Comparison of ENCODE assay signal across 33 cellular contexts in the genomic region with DNA sequence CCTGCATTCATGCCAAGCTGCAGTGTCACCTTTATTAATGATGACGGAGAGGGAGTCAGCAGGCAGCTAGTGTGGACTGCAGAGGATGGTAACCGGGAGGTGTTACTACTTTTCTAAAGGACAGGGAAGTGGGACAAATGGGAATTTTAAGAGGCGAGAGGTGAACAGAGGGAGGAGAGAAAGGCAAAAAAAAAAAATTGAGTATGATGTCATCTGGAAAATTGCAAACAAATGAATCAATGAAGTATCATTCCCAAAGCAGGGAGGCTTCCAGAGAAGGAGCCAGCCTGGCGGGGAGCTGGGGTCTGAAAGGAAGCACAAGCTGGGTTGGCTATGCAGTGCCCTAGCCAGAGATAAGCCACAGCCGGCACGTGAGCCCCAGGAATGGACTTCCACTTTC. TPM values are rescaled to one million over a fixed set of nuclear protein-coding genes. Genes with fewer than 3 reads are reported as not detected.
"Had no signal": no experiment of that assay in that cellular context is flagged by ENCODE, and none has a peak within 500 bp of the region (broad histone marks: within the 10 kb centered on the region; RNA-seq: fewer than 3 reads in every experiment).

No MANE protein-coding gene starts in this region.

- H3K27ac Mint-ChIP-seq: activated CD4-positive, alpha-beta memory T cell treated with anti-CD3 and anti-CD28 coated beads, Interleukin-2, amount 10 ng/mL, durations not matched to agents 7 days and 5 days; activated CD4-positive, alpha-beta T cell treated with anti-CD3 and anti-CD28 coated beads, Interleukin-2, amount 10 ng/mL, durations not matched to agents 7 days and 5 days; activated naive CD8-positive, alpha-beta T cell; activated T-cell treated with anti-CD3 and anti-CD28 coated beads, Interleukin-2, amount 50 U/mL, for 24 hours; activated T-cell treated with anti-CD3 and anti-CD28 coated beads, Interleukin-2, amount 50 U/mL, for 72 hours; effector memory CD8-positive, alpha-beta T cell; WTC11 had no signal

- H3K9me3 ChIP-seq: adrenal gland, body of pancreas, gastrocnemius medialis had no signal

- H3K36me3 Mint-ChIP-seq: activated naive CD8-positive, alpha-beta T cell had no signal

- H3K27me3 ChIP-seq: adrenal gland, body of pancreas, foreskin keratinocyte had no signal

- H3K27ac ChIP-seq: adrenal gland, esophagus muscularis mucosa, foreskin keratinocyte, gastrocnemius medialis, heart left ventricle, VCaP had no signal

- H3K9me3 Mint-ChIP-seq: activated CD4-positive, alpha-beta memory T cell treated with anti-CD3 and anti-CD28 coated beads, Interleukin-2, amount 10 ng/mL, durations not matched to agents 7 days and 5 days; activated T-cell treated with anti-CD3 and anti-CD28 coated beads, Interleukin-2, amount 50 U/mL, for 72 hours; effector memory CD8-positive, alpha-beta T cell had no signal

- DNase-seq: activated CD4-positive, alpha-beta memory T cell treated with anti-CD3 and anti-CD28 coated beads, Interleukin-2, amount 10 ng/mL, durations not matched to agents 7 days and 5 days; activated CD4-positive, alpha-beta T cell treated with anti-CD3 and anti-CD28 coated beads for 1 hour; activated CD4-positive, alpha-beta T cell treated with anti-CD3 and anti-CD28 coated beads for 4 hours; activated CD4-positive, alpha-beta T cell treated with anti-CD3 and anti-CD28 coated beads, Interleukin-2, amount 10 ng/mL, durations not matched to agents 7 days and 5 days; activated CD4-positive, alpha-beta T cell treated with anti-CD3 and anti-CD28 coated beads, Interleukin-2, amount 50 U/mL, for 4 hours; activated CD8-positive, alpha-beta memory T cell treated with anti-CD3 and anti-CD28 coated beads, Interleukin-2, amount 50 U/mL, for 48 hours; activated effector memory CD4-positive, alpha-beta T cell treated with Interleukin-2 at 50 U/mL for 16 hours; activated gamma-delta T cell treated with Interleukin-2 at 50 U/mL for 16 hours; activated naive CD4-positive, alpha-beta T cell treated with anti-CD3 and anti-CD28 coated beads, Interleukin-2, amount 50 U/mL, for 16 hours; activated naive CD4-positive, alpha-beta T cell treated with Interleukin-2 at 50 U/mL for 16 hours; activated T-cell treated with anti-CD3 and anti-CD28 coated beads for 4 hours; activated T-cell treated with anti-CD3 and anti-CD28 coated beads, Interleukin-2, amount 50 U/mL, for 24 hours; activated T-cell treated with anti-CD3 and anti-CD28 coated beads, Interleukin-2, amount 50 U/mL, for 72 hours; adrenal gland; amygdala; aorta; caudate nucleus; cortex of kidney; dermis blood vessel endothelial cell; effector CD4-positive, alpha-beta T cell; effector memory CD8-positive, alpha-beta T cell; erythroblast; foreskin keratinocyte; gastrocnemius medialis; glutamatergic neuron; heart left ventricle; T-helper 2 cell had no signal

- H3K4me3 ChIP-seq: adrenal gland, body of pancreas, esophagus muscularis mucosa, gastrocnemius medialis, heart left ventricle had no signal

- H3K4me3 Mint-ChIP-seq: activated CD4-positive, alpha-beta memory T cell treated with anti-CD3 and anti-CD28 coated beads, Interleukin-2, amount 10 ng/mL, durations not matched to agents 7 days and 5 days; activated CD4-positive, alpha-beta T cell treated with anti-CD3 and anti-CD28 coated beads, Interleukin-2, amount 10 ng/mL, durations not matched to agents 7 days and 5 days; activated naive CD8-positive, alpha-beta T cell; activated T-cell treated with anti-CD3 and anti-CD28 coated beads, Interleukin-2, amount 50 U/mL, for 24 hours; activated T-cell treated with anti-CD3 and anti-CD28 coated beads, Interleukin-2, amount 50 U/mL, for 72 hours; effector memory CD8-positive, alpha-beta T cell; WTC11 had no signal

- ATAC-seq: activated T-cell treated with anti-CD3 and anti-CD28 coated beads, Interleukin-2, amount 50 U/mL, for 72 hours; body of pancreas; effector memory CD8-positive, alpha-beta T cell; foreskin keratinocyte; gastrocnemius medialis; heart left ventricle; WTC11 had no signal

- H3K4me1 Mint-ChIP-seq: activated CD4-positive, alpha-beta memory T cell treated with anti-CD3 and anti-CD28 coated beads, Interleukin-2, amount 10 ng/mL, durations not matched to agents 7 days and 5 days; activated CD4-positive, alpha-beta T cell treated with anti-CD3 and anti-CD28 coated beads, Interleukin-2, amount 10 ng/mL, durations not matched to agents 7 days and 5 days; WTC11 had no signal

- H3K4me1 ChIP-seq: adrenal gland, esophagus muscularis mucosa, foreskin keratinocyte, gastrocnemius medialis, heart left ventricle had no signal

- H3K36me3 ChIP-seq: adrenal gland, esophagus muscularis mucosa, gastrocnemius medialis, heart left ventricle had no signal

RNA-seq across cellular contexts. Expression of gene FRG2B, which starts 12.9 kb away (rescaled TPM):
- total RNA-seq: activated CD4-positive, alpha-beta memory T cell treated with anti-CD3 and anti-CD28 coated beads, Interleukin-2, amount 10 ng/mL, durations not matched to agents 7 days and 5 days; activated CD4-positive, alpha-beta T cell treated with anti-CD3 and anti-CD28 coated beads, Interleukin-2, amount 10 ng/mL, durations not matched to agents 7 days and 5 days; activated T-cell treated with anti-CD3 and anti-CD28 coated beads, Interleukin-2, amount 50 U/mL, for 72 hours; adrenal gland; aorta; body of pancreas; chondrocyte; dermis blood vessel endothelial cell; esophagus muscularis mucosa; foreskin keratinocyte; gastrocnemius medialis; heart left ventricle; WTC11 had no signal
- polyA plus RNA-seq: adrenal gland, aorta, foreskin keratinocyte, heart left ventricle had no signal

RNA-seq across cellular contexts. Expression of gene SYCE1, which starts 48.3 kb away (rescaled TPM):
- total RNA-seq: dermis blood vessel endothelial cell, WTC11 had no signal
- polyA plus RNA-seq: foreskin keratinocyte had no signal
